ENCODE assay signal across 8 cellular contexts in genomic region chr6:28474441-28475219, GRCh38. TPM values are rescaled to one million over a fixed set of nuclear protein-coding genes. Genes with fewer than 3 reads are reported as not detected.
DNase-seq lines count a peak whose midpoint lies in the region; ATAC-seq and TF ChIP-seq lines count a peak whose summit lies in the region.

No MANE protein-coding gene starts in this region.

- H3K4me3 ChIP-seq in vagina: peak overlapping the region in 1 of 2 donors; percentile 11

- ATAC-seq in GM18520 (IDR thresholded peaks at IDR 0.05; ENCODE audit: unreplicated experiment): no peak

- H3K9me3 ChIP-seq in vagina: no peaks in the 10 kb centered on the region

- no peaks in the 10 kb centered on the region for H3K36me3 Mint-ChIP-seq in activated CD4-positive, alpha-beta T cell treated with anti-CD3 and anti-CD28 coated beads, Interleukin-2, amount 10 ng/mL, durations not matched to agents 7 days and 5 days (ENCODE audit: low read depth)

- H3K27me3 Mint-ChIP-seq in activated CD4-positive, alpha-beta T cell treated with anti-CD3 and anti-CD28 coated beads, Interleukin-2, amount 10 ng/mL, durations not matched to agents 7 days and 5 days: peaks cover 65% of the 10 kb centered on the region

- intact Hi-C loops in vagina (cut with DNase I): no loop called here

- peaks cover 12% of the 10 kb centered on the region for H3K4me1 Mint-ChIP-seq in activated CD4-positive, alpha-beta T cell treated with anti-CD3 and anti-CD28 coated beads, Interleukin-2, amount 10 ng/mL, durations not matched to agents 7 days and 5 days

- POLR2A ChIA-PET in activated CD4-positive, alpha-beta T cell treated with anti-CD3 and anti-CD28 coated beads, Interleukin-2, amount 10 ng/mL, durations not matched to agents 7 days and 5 days (lab: Charles Lee): interaction anchor here (0.5 to 0.6 kb wide), 2 partner anchors 63 to 104 kb away, joined by 3 to 5 read pairs; no protein-coding TSS in a partner anchor
- POLR2A ChIA-PET in RWPE1 (lab: Yijun Ruan, JAX; ENCODE audit: low non-redundant PET): no interaction called here

- peak overlapping the region; percentile 58 for H3K4me3 Mint-ChIP-seq in activated CD4-positive, alpha-beta T cell treated with anti-CD3 and anti-CD28 coated beads, Interleukin-2, amount 10 ng/mL, durations not matched to agents 7 days and 5 days

- no peaks in the 10 kb centered on the region for H3K27me3 ChIP-seq in vagina

- peak; percentile 24 for DNase-seq in activated CD4-positive, alpha-beta T cell treated with anti-CD3 and anti-CD28 coated beads, Interleukin-2, amount 10 ng/mL, durations not matched to agents 7 days and 5 days
- DNase-seq in activated CD4-positive, alpha-beta T cell treated with anti-CD3 and anti-CD28 coated beads for 1 hour: no peak
- DNase-seq in HUDEP-2 (lab: John Stamatoyannopoulos, UW; ENCODE audit: unreplicated experiment in 76 of 76): peak in 58 of 76 experiments; percentile 13 to 96 (median 80)
- peak; percentile 40 for DNase-seq in RWPE1 (ENCODE audit: low spot score)
- DNase-seq in epithelial cell of prostate (ENCODE audit: low read depth, low spot score): peak; percentile 46
- peak; percentile 51 for DNase-seq in pons (ENCODE audit: low spot score)
- DNase-seq in vagina (ENCODE audit: extremely low spot score in 2 of 2): no peak

- no peaks in the 10 kb centered on the region for H3K36me3 ChIP-seq in vagina

- H3K4me1 ChIP-seq in vagina: no peaks in the 10 kb centered on the region

- H3K27ac ChIP-seq in RWPE1 (no peak overlapping the region), epithelial cell of prostate (no peak overlapping the region), vagina (no peak overlapping the region)

- H3K27ac Mint-ChIP-seq in activated CD4-positive, alpha-beta T cell treated with anti-CD3 and anti-CD28 coated beads, Interleukin-2, amount 10 ng/mL, durations not matched to agents 7 days and 5 days: no peak overlapping the region

- TF ChIP-seq POLR2A in vagina (IDR thresholded peaks at IDR 0.05): no peak

- CTCF ChIA-PET in activated CD4-positive, alpha-beta T cell treated with anti-CD3 and anti-CD28 coated beads, Interleukin-2, amount 10 ng/mL, durations not matched to agents 7 days and 5 days (lab: Charles Lee): interaction anchor here (1.3 kb wide), 1 partner anchor 25 kb away, joined by 3 read pairs; no protein-coding TSS in a partner anchor
- CTCF ChIA-PET in RWPE1 (lab: Yijun Ruan, JAX): interaction anchor here (0.5 to 0.8 kb wide), 3 partner anchors 102 to 380 kb away, joined by 3 to 4 read pairs (median 3); no protein-coding TSS in a partner anchor

- H3K9me3 Mint-ChIP-seq in activated CD4-positive, alpha-beta T cell treated with anti-CD3 and anti-CD28 coated beads, Interleukin-2, amount 10 ng/mL, durations not matched to agents 7 days and 5 days: no peaks in the 10 kb centered on the region

- TF ChIP-seq CTCF in RWPE1 (conservative IDR thresholded peaks at IDR 0.05; ENCODE audit: low read depth) (no peak), vagina (IDR thresholded peaks at IDR 0.05) (no peak)

RNA-seq across cellular contexts. Expression of gene ZSCAN23, which starts 31.3 kb away (rescaled TPM):
- 1 to 10 TPM; 1.5 to 1.7 TPM for total RNA-seq in activated CD4-positive, alpha-beta T cell treated with anti-CD3 and anti-CD28 coated beads, Interleukin-2, amount 10 ng/mL, durations not matched to agents 7 days and 5 days
- total RNA-seq in vagina: 0.98 TPM

RNA-seq across cellular contexts. Expression of gene GPX6, which starts 41.0 kb away (rescaled TPM):
- total RNA-seq in activated CD4-positive, alpha-beta T cell treated with anti-CD3 and anti-CD28 coated beads, Interleukin-2, amount 10 ng/mL, durations not matched to agents 7 days and 5 days: not detected
- not detected for total RNA-seq in vagina

RNA-seq across cellular contexts. Expression of gene GPX5, which starts 51.1 kb away (rescaled TPM):
- not detected for total RNA-seq in activated CD4-positive, alpha-beta T cell treated with anti-CD3 and anti-CD28 coated beads, Interleukin-2, amount 10 ng/mL, durations not matched to agents 7 days and 5 days
- not detected for total RNA-seq in vagina

Comparison
In these comparisons a context has a peak if more than half of its experiments do, and no peak if none do; other contexts are left out.
1. DNase-seq: peak in activated CD4-positive, alpha-beta T cell treated with anti-CD3 and anti-CD28 coated beads, Interleukin-2, amount 10 ng/mL, durations not matched to agents 7 days and 5 days (single experiment), HUDEP-2 (58 of 76), RWPE1 (single experiment), epithelial cell of prostate (single experiment) and pons (single experiment); none in activated CD4-positive, alpha-beta T cell treated with anti-CD3 and anti-CD28 coated beads for 1 hour (single experiment) and vagina (0 of 2).